1 cellular context compared by ENCODE assay signal in the genomic region with DNA sequence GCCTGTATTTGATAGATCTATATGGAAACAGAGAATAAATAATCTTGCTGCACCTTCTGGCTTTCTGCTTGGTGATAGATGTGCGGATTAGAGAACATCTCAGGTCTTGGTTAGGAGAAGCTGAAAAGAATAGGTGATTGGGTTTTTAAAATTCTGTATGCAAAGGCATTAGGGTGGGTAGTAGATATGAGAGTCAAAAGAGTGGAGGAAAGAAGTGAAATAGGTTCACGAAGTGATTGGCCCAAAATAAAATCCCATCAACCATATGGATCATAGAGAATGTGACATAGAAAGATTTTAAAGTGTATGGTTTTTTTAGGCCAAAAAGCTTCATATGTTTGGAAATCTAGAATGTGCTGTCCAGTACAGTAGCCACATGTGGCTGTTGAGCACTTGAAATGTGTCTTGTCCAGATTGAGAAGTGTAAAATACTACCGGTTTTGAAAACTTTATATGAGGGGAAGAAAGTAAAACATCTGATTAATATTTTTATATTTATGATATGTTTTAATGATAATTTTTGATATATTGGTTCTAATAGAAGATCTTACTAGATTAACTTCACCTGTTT.
A peak's percentile ranks its signal among the peaks of the same experiment; 100 is the strongest.
TF ChIP-seq lines count a peak whose summit lies in the region.

No MANE protein-coding gene starts in this region.

TF ChIP-seq in K562, 482 proteins besides CTCF, POLR2A, EP300 and RAD21 (continued from another document):
- TF ChIP-seq OTX1 (CRISPR knock-in tag; IDR thresholded peaks at IDR 0.05) (0 out of 2 replicates have a peak, but pooled peaks have one; percentile 45), THRB (CRISPR knock-in tag; conservative IDR thresholded peaks at IDR 0.05) (0 out of 2 replicates have a peak, but pooled peaks have one; percentile 34), SIN3A (IDR thresholded peaks at IDR 0.05; ENCODE audit: borderline replicate concordance in 2 of 2, control insufficient read depth in 1 of 2, low read depth in 2 of 2, low read length in 2 of 2) (0 out of 4 replicates have a peak, but pooled peaks of 1 of the 2 experiments have one; percentile 26), RBFOX2 (IDR thresholded peaks at IDR 0.05; ENCODE audit: low read depth, low read length) (peak; percentile 51), DNMT1 (IDR thresholded peaks at IDR 0.05) (no peak), CBFA2T3 (IDR thresholded peaks at IDR 0.05) (peak; percentile 37; the same call in 1 of the 2 replicates), ZBTB9 (CRISPR knock-in tag; IDR thresholded peaks at IDR 0.05) (0 out of 2 replicates have a peak, but pooled peaks have one; percentile 26), FUS (optimal IDR thresholded peaks at IDR 0.05; ENCODE audit: low read depth, low read length) (no peak), ELF4 (CRISPR knock-in tag; IDR thresholded peaks at IDR 0.05) (0 out of 2 replicates have a peak, but pooled peaks have one; percentile 19), EP400 (IDR thresholded peaks at IDR 0.05) (peak; percentile 30; the same call in 1 of the 2 replicates), MYC (IDR thresholded peaks at IDR 0.05; ENCODE audit: low read depth, low read length) (peak; percentile 14; the same call in 1 of the 2 replicates), MYC (CRISPR knock-in tag; IDR thresholded peaks at IDR 0.05; ENCODE audit: borderline replicate concordance, low read depth) (no peak), BRF2 (IDR thresholded peaks at IDR 0.05; ENCODE audit: borderline replicate concordance, insufficient read depth, insufficient read length) (no peak), NFATC3 (IDR thresholded peaks at IDR 0.05) (0 out of 2 replicates have a peak, but pooled peaks have one; percentile 36), NONO (IDR thresholded peaks at IDR 0.05; ENCODE audit: low read depth in 2 of 2, low read length in 1 of 2) (no peak), SMAD4 (CRISPR knock-in tag; conservative IDR thresholded peaks at IDR 0.05) (0 out of 2 replicates have a peak, but pooled peaks have one; percentile 22), ESRRA (IDR thresholded peaks at IDR 0.05; ENCODE audit: borderline replicate concordance, low read depth) (no peak), NBN (IDR thresholded peaks at IDR 0.05; ENCODE audit: low read depth) (peak; percentile 26; the same call in 1 of the 2 replicates), ARID2 (IDR thresholded peaks at IDR 0.05) (0 out of 2 replicates have a peak, but pooled peaks have one; percentile 19)
- TF ChIP-seq, protein P1, sequence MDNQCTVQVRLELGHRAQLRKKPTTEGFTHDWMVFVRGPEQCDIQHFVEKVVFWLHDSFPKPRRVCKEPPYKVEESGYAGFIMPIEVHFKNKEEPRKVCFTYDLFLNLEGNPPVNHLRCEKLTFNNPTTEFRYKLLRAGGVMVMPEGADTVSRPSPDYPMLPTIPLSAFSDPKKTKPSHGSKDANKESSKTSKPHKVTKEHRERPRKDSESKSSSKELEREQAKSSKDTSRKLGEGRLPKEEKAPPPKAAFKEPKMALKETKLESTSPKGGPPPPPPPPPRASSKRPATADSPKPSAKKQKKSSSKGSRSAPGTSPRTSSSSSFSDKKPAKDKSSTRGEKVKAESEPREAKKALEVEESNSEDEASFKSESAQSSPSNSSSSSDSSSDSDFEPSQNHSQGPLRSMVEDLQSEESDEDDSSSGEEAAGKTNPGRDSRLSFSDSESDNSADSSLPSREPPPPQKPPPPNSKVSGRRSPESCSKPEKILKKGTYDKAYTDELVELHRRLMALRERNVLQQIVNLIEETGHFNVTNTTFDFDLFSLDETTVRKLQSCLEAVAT (IDR thresholded peaks at IDR 0.05) = peak; percentile 75 to 86
- TF ChIP-seq, protein P2, sequence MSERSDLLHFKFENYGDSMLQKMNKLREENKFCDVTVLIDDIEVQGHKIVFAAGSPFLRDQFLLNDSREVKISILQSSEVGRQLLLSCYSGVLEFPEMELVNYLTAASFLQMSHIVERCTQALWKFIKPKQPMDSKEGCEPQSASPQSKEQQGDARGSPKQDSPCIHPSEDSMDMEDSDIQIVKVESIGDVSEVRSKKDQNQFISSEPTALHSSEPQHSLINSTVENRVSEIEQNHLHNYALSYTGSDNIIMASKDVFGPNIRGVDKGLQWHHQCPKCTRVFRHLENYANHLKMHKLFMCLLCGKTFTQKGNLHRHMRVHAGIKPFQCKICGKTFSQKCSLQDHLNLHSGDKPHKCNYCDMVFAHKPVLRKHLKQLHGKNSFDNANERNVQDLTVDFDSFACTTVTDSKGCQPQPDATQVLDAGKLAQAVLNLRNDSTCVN (CRISPR knock-in tag; IDR thresholded peaks at IDR 0.05) = peak; percentile 57; the same call in 1 of the 2 replicates
